8 cellular contexts compared by ENCODE assay signal in the genomic region with DNA sequence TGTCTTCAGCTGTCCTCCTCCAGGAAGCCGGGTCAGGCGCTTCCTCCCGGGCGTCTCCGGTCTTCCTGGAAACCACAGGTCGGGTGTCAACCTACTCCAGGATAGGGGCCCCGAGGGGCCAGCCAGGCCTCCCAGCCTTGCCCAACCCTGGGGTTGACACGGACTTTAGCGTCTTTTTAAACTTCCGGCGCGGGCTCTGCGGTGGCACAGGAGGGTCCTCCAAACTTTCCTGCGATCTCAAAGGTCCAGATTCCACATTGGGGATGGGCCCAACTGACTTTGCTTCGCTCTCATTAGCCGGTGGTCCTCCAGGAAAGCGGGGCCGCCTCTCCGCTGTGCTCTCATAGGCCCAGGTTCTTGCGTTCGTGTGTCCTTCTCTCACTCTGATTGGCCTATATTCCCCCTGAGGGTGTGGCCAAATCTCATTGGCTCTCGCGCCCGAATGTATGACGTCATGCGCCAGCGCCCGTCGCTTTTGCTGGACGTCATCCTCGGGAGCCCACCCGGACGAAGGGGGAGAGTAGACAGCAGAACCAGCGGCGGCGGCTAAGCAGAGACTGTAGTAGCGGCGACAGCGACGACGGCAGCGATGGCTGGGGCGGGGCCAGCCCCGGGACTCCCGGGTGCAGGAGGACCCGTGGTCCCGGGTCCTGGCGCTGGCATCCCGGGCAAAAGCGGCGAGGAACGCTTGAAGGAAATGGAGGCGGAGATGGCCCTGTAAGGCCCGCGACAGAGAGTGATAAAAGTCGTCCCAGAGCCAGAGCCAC. TPM values are rescaled to one million over a fixed set of nuclear protein-coding genes. Genes with fewer than 3 reads are reported as not detected.
DNase-seq lines count a peak whose midpoint lies in the region; ATAC-seq, FAIRE-seq and TF ChIP-seq lines count a peak whose summit lies in the region.

A gene with protein sequence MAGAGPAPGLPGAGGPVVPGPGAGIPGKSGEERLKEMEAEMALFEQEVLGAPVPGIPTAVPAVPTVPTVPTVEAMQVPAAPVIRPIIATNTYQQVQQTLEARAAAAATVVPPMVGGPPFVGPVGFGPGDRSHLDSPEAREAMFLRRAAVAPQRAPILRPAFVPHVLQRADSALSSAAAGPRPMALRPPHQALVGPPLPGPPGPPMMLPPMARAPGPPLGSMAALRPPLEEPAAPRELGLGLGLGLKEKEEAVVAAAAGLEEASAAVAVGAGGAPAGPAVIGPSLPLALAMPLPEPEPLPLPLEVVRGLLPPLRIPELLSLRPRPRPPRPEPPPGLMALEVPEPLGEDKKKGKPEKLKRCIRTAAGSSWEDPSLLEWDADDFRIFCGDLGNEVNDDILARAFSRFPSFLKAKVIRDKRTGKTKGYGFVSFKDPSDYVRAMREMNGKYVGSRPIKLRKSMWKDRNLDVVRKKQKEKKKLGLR (plus strand): TSS at position 472 of the 767 bp plus-strand sequence. CDS start 118 bp downstream, at position 590.

- H2AFZ ChIP-seq in H1 (ENCODE audit: low read length), result peak within 1 kb of the TSS; percentile 64; the same call in 1 of the 2 replicates
- H2AFZ ChIP-seq in mesenchymal stem cell (ENCODE audit: low read depth, low read length), result peak within 1 kb of the TSS; percentile 69

- peak within 1 kb of the TSS; percentile 90 for H3K4me3 Mint-ChIP-seq in activated CD8-positive, alpha-beta memory T cell treated with anti-CD3 and anti-CD28 coated beads, Interleukin-2, amount 10 ng/mL, durations not matched to agents 7 days and 5 days

- peak within 1 kb of the TSS; percentile 61 for H4K5ac ChIP-seq in H1 (ENCODE audit: insufficient read length, low read depth, low read length)

- 0 out of 4 replicates have a peak, but pooled peaks of 1 of the 2 experiments have one; percentile 1 for TF ChIP-seq RAD21 in H1 (IDR thresholded peaks at IDR 0.05 in 1 of 2, conservative IDR thresholded peaks at IDR 0.05 in 1 of 2; ENCODE audit: low read depth in 2 of 2, low read length in 2 of 2)

- peaks cover 0 to 6% of the 10 kb centered on the region in 2 experiments; a peak in 1 of 4 replicates for H3K79me2 ChIP-seq in H1 (ENCODE audit: control insufficient read depth in 1 of 2, insufficient read depth in 2 of 2, low read length in 2 of 2)

- H3K36me3 Mint-ChIP-seq in activated CD8-positive, alpha-beta memory T cell treated with anti-CD3 and anti-CD28 coated beads, Interleukin-2, amount 10 ng/mL, durations not matched to agents 7 days and 5 days, result peaks cover 27% of the 10 kb centered on the region

- H3K4me1 Mint-ChIP-seq in activated CD8-positive, alpha-beta memory T cell treated with anti-CD3 and anti-CD28 coated beads, Interleukin-2, amount 10 ng/mL, durations not matched to agents 7 days and 5 days, result peaks cover 18% of the 10 kb centered on the region

- H3K27ac ChIP-seq in H1 (ENCODE audit: low read depth, low read length) (peak within 1 kb of the TSS; percentile 44), mesenchymal stem cell (ENCODE audit: low read length, poor library complexity, severe bottlenecking) (peak within 1 kb of the TSS; percentile 79)

- peak within 1 kb of the TSS; percentile 72 for H2BK120ac ChIP-seq in H1 (replicated peaks; ENCODE audit: low read depth, low read length)
- H2BK120ac ChIP-seq in mesenchymal stem cell (ENCODE audit: low read depth, low read length), result no peak within 1 kb of the TSS

- no peak for TF ChIP-seq EP300 in H1 (IDR thresholded peaks at IDR 0.05; ENCODE audit: borderline replicate concordance in 1 of 2, low read depth in 2 of 2, low read length in 2 of 2)

- peak within 1 kb of the TSS; percentile 84 for H3K4me3 ChIP-seq in NT2/D1 (ENCODE audit: insufficient read length, low read depth)
- H3K4me3 ChIP-seq in H1 (ENCODE audit: extremely low read depth in 1 of 4, insufficient read depth in 2 of 4, low read depth in 3 of 4, low read length in 4 of 4), result peak within 1 kb of the TSS; percentile 66 to 95 (median 83)
- peak within 1 kb of the TSS; percentile 95 to 99 for H3K4me3 ChIP-seq in mesenchymal stem cell (ENCODE audit: insufficient read depth in 1 of 2, low read depth in 1 of 2, low read length in 2 of 2)

- H3K9me3 ChIP-seq in NT2/D1 (ENCODE audit: insufficient read depth, low read length) (no peaks in the 10 kb centered on the region), H1 (ENCODE audit: insufficient read depth in 2 of 2, low read depth in 1 of 2, low read length in 1 of 2) (no peaks in the 10 kb centered on the region), mesenchymal stem cell (ENCODE audit: control insufficient read depth, low read length) (no peaks in the 10 kb centered on the region)

- peak within 1 kb of the TSS; percentile 97 for H3K27ac Mint-ChIP-seq in activated CD8-positive, alpha-beta memory T cell treated with anti-CD3 and anti-CD28 coated beads, Interleukin-2, amount 10 ng/mL, durations not matched to agents 7 days and 5 days

- H3K56ac ChIP-seq in H1 (replicated peaks; ENCODE audit: insufficient read length, low read depth, low read length), result peak within 1 kb of the TSS; percentile 40

- peak; percentile 98 for DNase-seq in COR-L47 (lab: John Stamatoyannopoulos, UW)
- peak; percentile 71 to 100 (median 99) for DNase-seq in HUDEP-2 (lab: John Stamatoyannopoulos, UW; ENCODE audit: unreplicated experiment in 76 of 76)
- DNase-seq in NT2/D1 (ENCODE audit: low read depth, low spot score), result peak; percentile 95
- peak; percentile 99 for DNase-seq in activated CD8-positive, alpha-beta memory T cell treated with anti-CD3 and anti-CD28 coated beads, Interleukin-2, amount 10 ng/mL, durations not matched to agents 7 days and 5 days
- DNase-seq in H1 (ENCODE audit: low read depth in 1 of 2, low spot score in 2 of 2), result peak; percentile 97 to 100
- DNase-seq in mesenchymal stem cell, result peak; percentile 99
- peak; percentile 96 for DNase-seq in stimulated activated CD8-positive, alpha-beta memory T cell treated with anti-CD3 and anti-CD28 coated beads, Interleukin-12 subunit alpha, Interleukin-12 subunit beta, amount 100 ng/mL, for 4 hours (ENCODE audit: low read depth)

- H3K23me2 ChIP-seq in H1 (ENCODE audit: low read depth, low read length), result peaks cover 10% of the 10 kb centered on the region

- H2BK5ac ChIP-seq in H1 (ENCODE audit: low read depth, low read length) (no peak within 1 kb of the TSS), mesenchymal stem cell (ENCODE audit: low read depth, low read length, poor library complexity, severe bottlenecking) (peak within 1 kb of the TSS; percentile 24)

- peaks cover 0 to 4% of the 10 kb centered on the region in 2 experiments for H4K20me1 ChIP-seq in H1 (replicated peaks in 1 of 2; ENCODE audit: control insufficient read depth in 1 of 2, insufficient read depth in 2 of 2, low read length in 2 of 2)

- H2BK15ac ChIP-seq in H1 (ENCODE audit: low read length), result no peak within 1 kb of the TSS
- H2BK15ac ChIP-seq in mesenchymal stem cell (ENCODE audit: low read depth, poor library complexity, severe bottlenecking), result peak within 1 kb of the TSS; percentile 53

- no peaks in the 10 kb centered on the region for H3K9me3 Mint-ChIP-seq in activated CD8-positive, alpha-beta memory T cell treated with anti-CD3 and anti-CD28 coated beads, Interleukin-2, amount 10 ng/mL, durations not matched to agents 7 days and 5 days (ENCODE audit: low read depth)

- H3K4ac ChIP-seq in H1 (replicated peaks; ENCODE audit: insufficient read length, low read depth, low read length) (peak within 1 kb of the TSS; percentile 69), mesenchymal stem cell (ENCODE audit: low read depth in 1 of 2, low read length in 2 of 2) (peak within 1 kb of the TSS; percentile 67 to 85)

- H3K9ac ChIP-seq in NT2/D1 (ENCODE audit: insufficient read length, low read depth), result peak within 1 kb of the TSS; percentile 85
- peak within 1 kb of the TSS; percentile 72 to 82 (median 74) for H3K9ac ChIP-seq in H1 (replicated peaks in 1 of 4; ENCODE audit: extremely low read depth in 1 of 4, low read depth in 3 of 4, low read length in 3 of 4)
- H3K9ac ChIP-seq in mesenchymal stem cell (ENCODE audit: low read length), result peak within 1 kb of the TSS; percentile 100

- FAIRE-seq in H1 (lab: Jason Lieb, UNC), result peak; percentile 97

- no peak for TF ChIP-seq CTCF in H1 (IDR thresholded peaks at IDR 0.05; ENCODE audit: control extremely low read depth in 1 of 3, insufficient read depth in 1 of 3, low read depth in 1 of 3, low read length in 3 of 3)

- H3K27me3 ChIP-seq in NT2/D1 (ENCODE audit: insufficient read depth, insufficient read length), result no peaks in the 10 kb centered on the region
- no peaks in the 10 kb centered on the region for H3K27me3 ChIP-seq in H1 (replicated peaks in 1 of 4; ENCODE audit: control insufficient read depth in 3 of 4, extremely low read depth in 1 of 4, insufficient read depth in 3 of 4, low read length in 3 of 4)
- no peaks in the 10 kb centered on the region for H3K27me3 ChIP-seq in mesenchymal stem cell (ENCODE audit: control insufficient read depth in 1 of 2, insufficient read depth in 1 of 2, low read length in 2 of 2)

- H4K8ac ChIP-seq in H1 (ENCODE audit: extremely low read depth, insufficient read depth, low read length), result peak within 1 kb of the TSS; percentile 89
- H4K8ac ChIP-seq in mesenchymal stem cell (ENCODE audit: low read length), result peak within 1 kb of the TSS; percentile 92

- peak; percentile 96 for ATAC-seq in GM21381 (IDR thresholded peaks at IDR 0.05; ENCODE audit: unreplicated experiment)
- peak; percentile 100 for ATAC-seq in activated CD8-positive, alpha-beta memory T cell treated with anti-CD3 and anti-CD28 coated beads, Interleukin-2, amount 10 ng/mL, durations not matched to agents 7 days and 5 days

- H2BK20ac ChIP-seq in H1 (ENCODE audit: low read length), result no peak within 1 kb of the TSS

- H3K27me3 Mint-ChIP-seq in activated CD8-positive, alpha-beta memory T cell treated with anti-CD3 and anti-CD28 coated beads, Interleukin-2, amount 10 ng/mL, durations not matched to agents 7 days and 5 days, result no peaks in the 10 kb centered on the region

- CTCF ChIA-PET in activated CD8-positive, alpha-beta memory T cell treated with anti-CD3 and anti-CD28 coated beads, Interleukin-2, amount 10 ng/mL, durations not matched to agents 7 days and 5 days (lab: Charles Lee), result no interaction called here
- CTCF ChIA-PET in H1 (lab: Charles Lee; ENCODE audit: partially characterized antibody), result interaction anchor here (1.3 kb wide), 1 partner anchor 14 kb away, joined by 4 read pairs; no protein-coding TSS in a partner anchor

- peak within 1 kb of the TSS; percentile 85 to 99 for H3K4me2 ChIP-seq in H1 (ENCODE audit: insufficient read depth in 1 of 2, low read depth in 2 of 2, low read length in 2 of 2)
- peak within 1 kb of the TSS; percentile 93 for H3K4me2 ChIP-seq in mesenchymal stem cell (ENCODE audit: low read length, poor library complexity, severe bottlenecking)

- POLR2A ChIA-PET in H1 (lab: Charles Lee; ENCODE audit: partially characterized antibody), result interaction anchor here (1.0 to 2.8 kb wide), 5 partner anchors 9 to 120 kb away, joined by 3 to 8 read pairs (median 5); a partner anchor contains a TSS

- H3K14ac ChIP-seq in H1 (ENCODE audit: insufficient read length) (no peak within 1 kb of the TSS), mesenchymal stem cell (ENCODE audit: low read length in 2 of 2) (peak within 1 kb of the TSS in 1 of 2 experiments; percentile 20)

- peak in 1 of 2 experiments; percentile 59; a peak in 1 of 3 replicates for TF ChIP-seq POLR2A in H1 (IDR thresholded peaks at IDR 0.05; ENCODE audit: control extremely low read depth in 1 of 2, low read depth in 2 of 2, low read length in 2 of 2)

- no peaks in the 10 kb centered on the region; the same call in 1 of the 2 replicates for H3K79me1 ChIP-seq in H1 (ENCODE audit: low read depth, low read length)
- peaks cover 36% of the 10 kb centered on the region for H3K79me1 ChIP-seq in mesenchymal stem cell (replicated peaks; ENCODE audit: low read length, poor library complexity, severe bottlenecking)

- 1% methylated on average over 51 of the region's 56 CpGs; no CpG with 5 or more reads in 1 of the 2 experiments for WGBS in H1 (ENCODE audit: extremely low coverage in 1 of 2, insufficient coverage in 1 of 2, insufficient read length in 1 of 2, insufficient replicate concordance in 2 of 2, low coverage in 1 of 2, low lambda C conversion rate in 2 of 2, missing lambda C conversion rate in 1 of 2), 2 experiments
- under 1% methylated on average over 56 of the region's 56 CpGs for WGBS in mesenchymal stem cell

- H2AK5ac ChIP-seq in H1 (ENCODE audit: low read depth, low read length) (no peak within 1 kb of the TSS), mesenchymal stem cell (ENCODE audit: low read length, severe bottlenecking) (peak within 1 kb of the TSS; percentile 55)

- no peak within 1 kb of the TSS for H2BK12ac ChIP-seq in H1 (ENCODE audit: low read depth, low read length)
- no peak within 1 kb of the TSS for H2BK12ac ChIP-seq in mesenchymal stem cell (ENCODE audit: low read length in 2 of 2)

- H3K36me3 ChIP-seq in NT2/D1 (ENCODE audit: insufficient read depth, insufficient read length, low read length) (peaks cover 34% of the 10 kb centered on the region), H1 (ENCODE audit: control insufficient read depth in 2 of 4, insufficient read depth in 4 of 4, low read length in 3 of 4) (peaks cover 12 to 29% (median 19%) of the 10 kb centered on the region in 4 experiments), mesenchymal stem cell (ENCODE audit: control insufficient read depth in 1 of 2, insufficient read depth in 2 of 2, low read depth in 1 of 2, low read length in 2 of 2) (peaks cover 30 to 35% of the 10 kb centered on the region in 2 experiments)

- H3K18ac ChIP-seq in H1 (ENCODE audit: extremely low read depth, low read length), result no peak within 1 kb of the TSS
- peak within 1 kb of the TSS; percentile 57 to 71 for H3K18ac ChIP-seq in mesenchymal stem cell (ENCODE audit: low read depth in 1 of 2, low read length in 2 of 2)

- peaks cover 2% of the 10 kb centered on the region for H3K4me1 ChIP-seq in NT2/D1 (ENCODE audit: insufficient read depth, insufficient read length)
- H3K4me1 ChIP-seq in H1 (replicated peaks in 1 of 4; ENCODE audit: control insufficient read depth in 3 of 4, insufficient read depth in 4 of 4, low read length in 3 of 4), result peaks cover 0 to 4% (median 3%) of the 10 kb centered on the region in 4 experiments; a peak in 2 of 7 replicates
- H3K4me1 ChIP-seq in mesenchymal stem cell (ENCODE audit: control insufficient read depth, insufficient read depth, low read depth, low read length), result peaks cover 7% of the 10 kb centered on the region

- H4K91ac ChIP-seq in H1 (replicated peaks; ENCODE audit: insufficient read length, low read length) (no peak within 1 kb of the TSS), mesenchymal stem cell (ENCODE audit: low read length) (peak within 1 kb of the TSS; percentile 44)

- no peak within 1 kb of the TSS for H3K23ac ChIP-seq in H1 (ENCODE audit: insufficient read length)
- H3K23ac ChIP-seq in mesenchymal stem cell (ENCODE audit: low read length in 2 of 2), result no peak within 1 kb of the TSS

RNA-seq across cellular contexts. Expression of the gene that starts here (rescaled TPM):
- 100 to 1,000 TPM; 110 to 117 TPM for total RNA-seq in activated CD8-positive, alpha-beta memory T cell treated with anti-CD3 and anti-CD28 coated beads, Interleukin-2, amount 10 ng/mL, durations not matched to agents 7 days and 5 days
- 80.8 and 83.3 TPM in 2 replicates for total RNA-seq in H1 (2021; fragmentation: NEBNext Ultra II Directional; extraction: Animal tissue kit (Norgen Biotek cat#: 25700))
- 59.8 and 83.6 TPM in 2 replicates for polyA plus RNA-seq in H1 (2011; rRNA removed)
- 67.8 TPM for polyA plus RNA-seq in H1 (2011; cell fraction: cytosol; rRNA removed)
- 51.0 TPM for polyA plus RNA-seq in H1 (2011; cell fraction: nucleus; rRNA removed)
- 53.8 to 70.7 TPM (median 63.2 TPM) in 4 replicates for polyA plus RNA-seq in H1 (2012, experiment 1 of 2)
- 55.3 TPM for polyA plus RNA-seq in H1 (2012, experiment 2 of 2)
- polyA plus RNA-seq in H1 (2013, experiment 1 of 2), result 34.0 TPM
- 30.6 TPM for polyA plus RNA-seq in H1 (2013, experiment 2 of 2)
- polyA minus RNA-seq in H1 (2011; rRNA and poly(A)+ RNA removed), result 9.1 and 18.5 TPM in 2 replicates
- polyA minus RNA-seq in H1 (2011; cell fraction: cytosol; rRNA and poly(A)+ RNA removed), result 30.6 TPM
- 15.2 TPM for polyA minus RNA-seq in H1 (2011; cell fraction: nucleus; rRNA and poly(A)+ RNA removed)
- 45.9 TPM for polyA plus RNA-seq in mesenchymal stem cell (2013, experiment 1 of 2)
- 46.1 TPM for polyA plus RNA-seq in mesenchymal stem cell (2013, experiment 2 of 2)

Comparison
In these comparisons a context has a peak if more than half of its experiments do, and no peak if none do; other contexts are left out.
1. Peak in every context shown above with its lines: DNase-seq, ATAC-seq, H3K4me3 ChIP-seq and H3K27ac ChIP-seq.